Comparison of ENCODE assay signal across 17 cellular contexts in genomic region chr7:47970750-47971149, GRCh38. TPM values are rescaled to one million over a fixed set of nuclear protein-coding genes. Genes with fewer than 3 reads are reported as not detected.
DNase-seq lines count a peak whose midpoint lies in the region; ATAC-seq, FAIRE-seq and TF ChIP-seq lines count a peak whose summit lies in the region.
"Had no signal": no experiment of that assay in that cellular context is flagged by ENCODE, and none has a peak within 500 bp of the region (broad histone marks: within the 10 kb centered on the region; RNA-seq: fewer than 3 reads in every experiment).

No MANE protein-coding gene starts in this region.

- peaks cover 98% of the 10 kb centered on the region for H3K36me3 Mint-ChIP-seq in CD4-positive, alpha-beta T cell (ENCODE audit: low read depth)
- peaks cover 47% of the 10 kb centered on the region for H3K36me3 Mint-ChIP-seq in endothelial cell (ENCODE audit: low read depth, unreplicated experiment)

- H3K4me1 ChIP-seq in A673 (ENCODE audit: insufficient read depth, low read length, poor library complexity, severe bottlenecking) (peaks cover 8% of the 10 kb centered on the region), neutrophil (ENCODE audit: control insufficient read depth in 1 of 2, insufficient read depth in 1 of 2, low read depth in 1 of 2, low read length in 1 of 2) (peaks cover 0 to 13% of the 10 kb centered on the region in 2 experiments)
- H3K4me1 ChIP-seq: breast epithelium had no signal

- H3K27ac Mint-ChIP-seq in CD4-positive, alpha-beta T cell, result peak overlapping the region; percentile 21
- H3K27ac Mint-ChIP-seq in endothelial cell (ENCODE audit: unreplicated experiment), result no peak overlapping the region
- H3K27ac Mint-ChIP-seq: T-helper 2 cell treated with Interferon-gamma antibody and Interleukin-4, amounts not matched to agents 5 μg/mL and 100 μg/mL, for 36 hours had no signal

- no peaks in the 10 kb centered on the region for H3K27me3 Mint-ChIP-seq in CD4-positive, alpha-beta T cell
- H3K27me3 Mint-ChIP-seq in endothelial cell (ENCODE audit: unreplicated experiment), result no peaks in the 10 kb centered on the region
- H3K27me3 Mint-ChIP-seq: activated CD4-positive, alpha-beta T cell treated with anti-CD3 and anti-CD28 coated beads, Interleukin-2, amount 10 ng/mL, durations not matched to agents 7 days and 5 days; memory B cell had no signal

- FAIRE-seq in GM12891 (lab: Jason Lieb, UNC), result no peak
- FAIRE-seq: G401.6, GM19239 had no signal

- H3K36me3 ChIP-seq in A673 (ENCODE audit: insufficient read depth, low read length, poor library complexity, severe bottlenecking) (peaks cover 65% of the 10 kb centered on the region), neutrophil (peaks cover 64% of the 10 kb centered on the region)

- BruUV-seq in A673 (replicated peaks; lab: Mats Ljungman, UMichigan), result no TSS peak

- H3K4me1 Mint-ChIP-seq in CD4-positive, alpha-beta T cell (ENCODE audit: low read depth), result peaks cover 55% of the 10 kb centered on the region
- peaks cover 3% of the 10 kb centered on the region for H3K4me1 Mint-ChIP-seq in endothelial cell (ENCODE audit: unreplicated experiment)

- no peak for DNase-seq in A673 (ENCODE audit: low spot score)
- no peak for DNase-seq in CD4-positive, alpha-beta T cell
- no peak for DNase-seq in dorsolateral prefrontal cortex
- no peak for DNase-seq in endothelial cell (ENCODE audit: low spot score)
- DNase-seq in stimulated activated naive CD4-positive, alpha-beta T cell treated with Interleukin-2 at 50 U/mL for 16 hours (lab: John Stamatoyannopoulos, UW), result no peak
- DNase-seq in GM12891 (ENCODE audit: insufficient read length, low spot score), result no peak
- no peak for DNase-seq in caudate nucleus (lab: John Stamatoyannopoulos, UW)
- DNase-seq: activated CD4-positive, alpha-beta T cell treated with anti-CD3 and anti-CD28 coated beads, Interleukin-2, amount 10 ng/mL, durations not matched to agents 7 days and 5 days; C1 segment of cervical spinal cord; NCI-H510A had no signal

- H3K4me3 Mint-ChIP-seq in CD4-positive, alpha-beta T cell, result no peak overlapping the region
- H3K4me3 Mint-ChIP-seq in endothelial cell (ENCODE audit: unreplicated experiment), result no peak overlapping the region
- H3K4me3 Mint-ChIP-seq: activated CD4-positive, alpha-beta T cell treated with anti-CD3 and anti-CD28 coated beads, Interleukin-2, amount 10 ng/mL, durations not matched to agents 7 days and 5 days; memory B cell; T-helper 2 cell treated with Interferon-gamma antibody and Interleukin-4, amounts not matched to agents 5 μg/mL and 100 μg/mL, for 36 hours had no signal

- H3K9me3 ChIP-seq in A673 (ENCODE audit: low read depth, low read length, poor library complexity, severe bottlenecking) (no peaks in the 10 kb centered on the region), neutrophil (no peaks in the 10 kb centered on the region)
- no peaks in the 10 kb centered on the region for H3K9me3 ChIP-seq in CD4-positive, alpha-beta T cell (ENCODE audit: control insufficient read depth, low read length)
- H3K9me3 ChIP-seq: breast epithelium had no signal

- H3K27ac ChIP-seq in A673 (ENCODE audit: low read depth, low read length, poor library complexity, severe bottlenecking) (peak overlapping the region; percentile 26), dorsolateral prefrontal cortex (peak overlapping the region in 33 of 59 donors; percentile 1 to 76 (median 43)), neutrophil (peak overlapping the region; percentile 68), caudate nucleus (ENCODE audit: low read depth, low read length) (no peak overlapping the region)
- no peak overlapping the region for H3K27ac ChIP-seq in CD4-positive, alpha-beta T cell (ENCODE audit: low read depth, low read length)

- intact Hi-C loops in A673 (cut with micrococcal nuclease; ENCODE audit: unreplicated experiment) (no loop called here), dorsolateral prefrontal cortex (cut with DNase I) (loop anchor here in 1 of 2 donors (10.0 kb wide), 1 partner anchor 134 kb away; no protein-coding TSS in a partner anchor)
- intact Hi-C loops in CD4-positive, alpha-beta T cell (cut with DNase I, micrococcal nuclease), result no loop called here

- POLR2A ChIA-PET in A673 (lab: Charles Lee; ENCODE audit: low non-redundant PET), result no interaction called here
- POLR2A ChIA-PET in CD4-positive, alpha-beta T cell (lab: Charles Lee), result interaction anchor here (1.0 kb wide), 1 partner anchor 14 kb away, joined by 3 read pairs; no protein-coding TSS in a partner anchor

- H3K27me3 ChIP-seq in A673 (replicated peaks; ENCODE audit: insufficient read depth, low read depth, low read length, poor library complexity) (no peaks in the 10 kb centered on the region), dorsolateral prefrontal cortex (no peaks in the 10 kb centered on the region), neutrophil (no peaks in the 10 kb centered on the region)
- no peaks in the 10 kb centered on the region for H3K27me3 ChIP-seq in CD4-positive, alpha-beta T cell (ENCODE audit: control insufficient read depth, insufficient read depth, low read length)
- H3K27me3 ChIP-seq: breast epithelium had no signal

- CTCF ChIA-PET in A673 (lab: Charles Lee), result no interaction called here
- CTCF ChIA-PET in CD4-positive, alpha-beta T cell (lab: Charles Lee), result interaction anchor here (2.6 kb wide), 1 partner anchor 139 kb away, joined by 11 read pairs; no protein-coding TSS in a partner anchor

- no peak for ATAC-seq in CD4-positive, alpha-beta T cell (ENCODE audit: poor library complexity)

- TF ChIP-seq CTCF in A673 (conservative IDR thresholded peaks at IDR 0.05; ENCODE audit: low read depth, low read length) (no peak), dorsolateral prefrontal cortex (IDR thresholded peaks at IDR 0.05 in 54 of 56, conservative IDR thresholded peaks at IDR 0.05 in 2 of 56; ENCODE audit: low read depth in 1 of 56, partially characterized antibody in 56 of 56) (no peak), neutrophil (IDR thresholded peaks at IDR 0.05) (no peak), endothelial cell (IDR thresholded peaks at IDR 0.05; ENCODE audit: unreplicated experiment) (no peak)
- TF ChIP-seq CTCF in CD4-positive, alpha-beta T cell (IDR thresholded peaks at IDR 0.05), result no peak

- no peak for TF ChIP-seq POLR2A in GM12891 (IDR thresholded peaks at IDR 0.05; ENCODE audit: low read depth, low read length)

- H3K9me3 Mint-ChIP-seq in CD4-positive, alpha-beta T cell, result no peaks in the 10 kb centered on the region
- H3K9me3 Mint-ChIP-seq in endothelial cell (ENCODE audit: unreplicated experiment), result no peaks in the 10 kb centered on the region
- H3K9me3 Mint-ChIP-seq: activated CD4-positive, alpha-beta T cell treated with anti-CD3 and anti-CD28 coated beads, Interleukin-2, amount 10 ng/mL, durations not matched to agents 7 days and 5 days; memory B cell; T-helper 2 cell treated with Interferon-gamma antibody and Interleukin-4, amounts not matched to agents 5 μg/mL and 100 μg/mL, for 36 hours had no signal

- no peak overlapping the region for H3K4me3 ChIP-seq in A673 (ENCODE audit: low read depth, low read length, poor library complexity, severe bottlenecking)
- H3K4me3 ChIP-seq in dorsolateral prefrontal cortex, result no peak overlapping the region
- H3K4me3 ChIP-seq in neutrophil (ENCODE audit: low read depth in 1 of 2, low read length in 1 of 2), result no peak overlapping the region
- H3K4me3 ChIP-seq: breast epithelium had no signal

TF ChIP-seq in GM12891, 5 proteins besides CTCF, POLR2A, EP300 and RAD21:
- TF ChIP-seq SPI1 (IDR thresholded peaks at IDR 0.05; ENCODE audit: low read depth, low read length), result no peak
- TF ChIP-seq POU2F2 (IDR thresholded peaks at IDR 0.05; ENCODE audit: low read depth, low read length), result no peak
- no peak for TF ChIP-seq TAF1 (IDR thresholded peaks at IDR 0.05; ENCODE audit: low read depth, low read length)
- no peak for TF ChIP-seq POLR2AphosphoS5 (IDR thresholded peaks at IDR 0.05; ENCODE audit: low read depth, low read length)
- no peak for TF ChIP-seq PAX5 (IDR thresholded peaks at IDR 0.05; ENCODE audit: insufficient read depth, low read length, severe bottlenecking)

RNA-seq across cellular contexts. Expression of gene HUS1, which starts 8.7 kb away (rescaled TPM):
- 42.3 and 53.3 TPM in 2 replicates for total RNA-seq in A673 (2021)
- total RNA-seq in CD4-positive, alpha-beta T cell, result 10 to 100 TPM; 77.8 to 83.1 TPM
- total RNA-seq in dorsolateral prefrontal cortex, result 10 to 100 TPM; 24.5 to 61.6 (median 38.5) TPM
- total RNA-seq in endothelial cell (ENCODE audit: unreplicated experiment), result 27.4 TPM
- polyA plus RNA-seq in GM12891 (2012; ENCODE audit: low read depth, missing spikeins), result 12.8 TPM

RNA-seq across cellular contexts. Expression of gene PKD1L1, which starts 22.5 kb away (rescaled TPM):
- total RNA-seq in A673 (2021) (not detected in 2 replicates), dorsolateral prefrontal cortex (1 to 10 TPM in 119 of 120 experiments, under 1 TPM in 1; 0.97 to 7.2 (median 2.7) TPM), endothelial cell (ENCODE audit: unreplicated experiment) (4.8 TPM)
- under 1 TPM; 0.20 to 0.25 TPM for total RNA-seq in CD4-positive, alpha-beta T cell
- polyA plus RNA-seq in GM12891 (2012; ENCODE audit: low read depth, missing spikeins), result 0.03 TPM
- total RNA-seq: epithelial cell of proximal tubule had no signal

RNA-seq across cellular contexts. Expression of gene SUN3, which starts 58.2 kb away (rescaled TPM):
- not detected in 2 replicates for total RNA-seq in A673 (2021)
- total RNA-seq in CD4-positive, alpha-beta T cell, result not detected
- total RNA-seq in dorsolateral prefrontal cortex, result 1 to 10 TPM in 20 of 120 experiments, under 1 TPM in 39, not detected in 61; 0.32 to 2.5 (median 0.81) TPM
- total RNA-seq in endothelial cell (ENCODE audit: unreplicated experiment), result not detected
- polyA plus RNA-seq in GM12891 (2012; ENCODE audit: low read depth, missing spikeins), result not detected
- total RNA-seq: breast epithelium, epithelial cell of proximal tubule had no signal

Comparison
In these comparisons a context has a peak if more than half of its experiments do, and no peak if none do; other contexts are left out.
1. H3K27ac ChIP-seq: peak in A673 (single experiment), dorsolateral prefrontal cortex (33 of 59) and neutrophil (single experiment); none in CD4-positive, alpha-beta T cell (single experiment) and caudate nucleus (single experiment).